In genomic region chr9:116888066-116888465, GRCh38 we compare ENCODE assay signal across 31 cellular contexts.
DNase-seq lines count a peak whose midpoint lies in the region; ATAC-seq and TF ChIP-seq lines count a peak whose summit lies in the region.
"Had no signal": no experiment of that assay in that cellular context is flagged by ENCODE, and none has a peak within 500 bp of the region (broad histone marks: within the 10 kb centered on the region; RNA-seq: fewer than 3 reads in every experiment).

No MANE protein-coding gene starts in this region.

- WGBS in trophoblast cell (ENCODE audit: extremely low coverage, insufficient coverage, insufficient read length): no CpG with 5 or more reads among the region's 1 CpG

- H3K9ac ChIP-seq in trophoblast cell (ENCODE audit: low read length): no peak overlapping the region
- H3K9ac ChIP-seq: BLaER1; BLaER1 treated with 17β-estradiol and CSF1 and Interleukin-3, amounts not matched to agents 10 nM and 100 nM had no signal

- TF ChIP-seq CTCF in neural crest cell (conservative IDR thresholded peaks at IDR 0.05): no peak

- peak overlapping the region; percentile 14 for H3K27ac Mint-ChIP-seq in neural crest cell (ENCODE audit: unreplicated experiment)
- no peak overlapping the region for H3K27ac Mint-ChIP-seq in activated CD4-positive, alpha-beta T cell treated with anti-CD3 and anti-CD28 coated beads, Interleukin-2, amount 10 ng/mL, durations not matched to agents 24 days and 14 days
- H3K27ac Mint-ChIP-seq: B cell; CD14-positive monocyte; CD4-positive, alpha-beta memory T cell; CD4-positive, alpha-beta T cell; CD8-positive, alpha-beta memory T cell; CD8-positive, alpha-beta T cell had no signal

- H2BK12ac ChIP-seq in trophoblast cell (ENCODE audit: low read length): no peak overlapping the region

- no peaks in the 10 kb centered on the region for H3K36me3 Mint-ChIP-seq in neural crest cell (ENCODE audit: low read depth)
- no peaks in the 10 kb centered on the region for H3K36me3 Mint-ChIP-seq in activated CD4-positive, alpha-beta T cell treated with anti-CD3 and anti-CD28 coated beads, Interleukin-2, amount 10 ng/mL, durations not matched to agents 24 days and 14 days (ENCODE audit: low read depth)
- H3K36me3 Mint-ChIP-seq: CD14-positive monocyte; CD4-positive, alpha-beta memory T cell; CD4-positive, CD25-positive, alpha-beta regulatory T cell; CD8-positive, alpha-beta memory T cell; CD8-positive, alpha-beta T cell had no signal

- no peak for TF ChIP-seq POLR2A in GM18505 (IDR thresholded peaks at IDR 0.05; ENCODE audit: borderline replicate concordance, extremely low read depth, insufficient read depth, insufficient read length)

- H3K4me1 ChIP-seq in trophoblast cell (ENCODE audit: control insufficient read depth in 1 of 2, insufficient read depth in 2 of 2, low read length in 2 of 2): peaks cover 0 to 2% of the 10 kb centered on the region in 2 experiments
- H3K4me1 ChIP-seq: A549; BE2C; BLaER1; BLaER1 treated with 17β-estradiol and CSF1 and Interleukin-3, amounts not matched to agents 10 nM and 100 nM; Caco-2 had no signal

- H4K8ac ChIP-seq in trophoblast cell (ENCODE audit: low read depth, low read length): no peak overlapping the region

- no peak overlapping the region for H2AK5ac ChIP-seq in trophoblast cell (ENCODE audit: low read length)

- H3K4me1 Mint-ChIP-seq in neural crest cell: peaks cover 4% of the 10 kb centered on the region
- no peaks in the 10 kb centered on the region for H3K4me1 Mint-ChIP-seq in activated CD4-positive, alpha-beta T cell treated with anti-CD3 and anti-CD28 coated beads, Interleukin-2, amount 10 ng/mL, durations not matched to agents 24 days and 14 days
- H3K4me1 Mint-ChIP-seq: B cell; CD14-positive monocyte; CD4-positive, alpha-beta memory T cell; CD4-positive, CD25-positive, alpha-beta regulatory T cell; CD8-positive, alpha-beta memory T cell had no signal

- H2BK5ac ChIP-seq in trophoblast cell (ENCODE audit: low read depth, low read length, poor library complexity): no peak overlapping the region

- intact Hi-C loops in activated CD4-positive, alpha-beta T cell treated with anti-CD3 and anti-CD28 coated beads, Interleukin-2, amount 10 ng/mL, durations not matched to agents 24 days and 14 days (cut with micrococcal nuclease): no loop called here

- H3K9me3 ChIP-seq in trophoblast cell (ENCODE audit: insufficient read depth, low read depth, low read length): peaks cover 1% of the 10 kb centered on the region
- H3K9me3 ChIP-seq: A549; BE2C; BLaER1; BLaER1 treated with 17β-estradiol and CSF1 and Interleukin-3, amounts not matched to agents 10 nM and 100 nM; Caco-2 had no signal

- no peak overlapping the region for H3K4ac ChIP-seq in trophoblast cell (ENCODE audit: low read depth, low read length)

- DNase-seq in neural crest cell (ENCODE audit: low read depth, low spot score) (no peak), trophoblast cell (peak; percentile 60 to 88)
- no peak for DNase-seq in activated CD4-positive, alpha-beta T cell treated with anti-CD3 and anti-CD28 coated beads, Interleukin-2, amount 10 ng/mL, durations not matched to agents 24 days and 14 days
- DNase-seq: 8988T; ACHN; AML-193; BE2C; C1 segment of cervical spinal cord; Caco-2; Calu3; CD4-positive, alpha-beta memory T cell; CD4-positive, alpha-beta T cell; CD4-positive, CD25-positive, alpha-beta regulatory T cell; CD8-positive, alpha-beta memory T cell; CD8-positive, alpha-beta T cell; COR-L47; DMS 273 treated with DMSO at 0.1 percent for 48 hours; DMS153; DMS53; DMS79; DMS79 treated with DMSO at 0.1 percent for 48 hours; DND-41; EL had no signal

- no peaks in the 10 kb centered on the region for H3K27me3 ChIP-seq in trophoblast cell (ENCODE audit: insufficient read depth, low read length)
- H3K27me3 ChIP-seq: BE2C; BLaER1; BLaER1 treated with 17β-estradiol and CSF1 and Interleukin-3, amounts not matched to agents 10 nM and 100 nM had no signal

- no peak overlapping the region for H2AFZ ChIP-seq in trophoblast cell (ENCODE audit: insufficient read depth, low read length, poor library complexity)

- no peak overlapping the region for H3K18ac ChIP-seq in trophoblast cell (ENCODE audit: low read length)

- no peak overlapping the region for H3K4me3 ChIP-seq in trophoblast cell (ENCODE audit: low read depth, low read length)
- H3K4me3 ChIP-seq: A549; BLaER1; BLaER1 treated with 17β-estradiol and CSF1 and Interleukin-3, amounts not matched to agents 10 nM and 100 nM had no signal

- no peak overlapping the region for H3K14ac ChIP-seq in trophoblast cell (ENCODE audit: low read length)

- H3K9me3 Mint-ChIP-seq in neural crest cell: no peaks in the 10 kb centered on the region
- H3K9me3 Mint-ChIP-seq in activated CD4-positive, alpha-beta T cell treated with anti-CD3 and anti-CD28 coated beads, Interleukin-2, amount 10 ng/mL, durations not matched to agents 24 days and 14 days: no peaks in the 10 kb centered on the region
- H3K9me3 Mint-ChIP-seq: CD4-positive, alpha-beta T cell; CD8-positive, alpha-beta T cell had no signal

- no peak overlapping the region for H3K4me2 ChIP-seq in trophoblast cell (ENCODE audit: low read length)
- H3K4me2 ChIP-seq: A549; BLaER1; BLaER1 treated with 17β-estradiol and CSF1 and Interleukin-3, amounts not matched to agents 10 nM and 100 nM had no signal

- H3K36me3 ChIP-seq in trophoblast cell (ENCODE audit: control insufficient read depth in 1 of 2, insufficient read depth in 2 of 2, low read length in 2 of 2): no peaks in the 10 kb centered on the region
- H3K36me3 ChIP-seq: BE2C; BLaER1; BLaER1 treated with 17β-estradiol and CSF1 and Interleukin-3, amounts not matched to agents 10 nM and 100 nM had no signal

- H3K79me2 ChIP-seq in trophoblast cell (ENCODE audit: control insufficient read depth, insufficient read depth, low read length, poor library complexity): no peaks in the 10 kb centered on the region

- no peak overlapping the region for H4K91ac ChIP-seq in trophoblast cell (ENCODE audit: low read depth, low read length)

- no peak overlapping the region for H4K12ac ChIP-seq in trophoblast cell (ENCODE audit: low read depth, low read length)

- no peaks in the 10 kb centered on the region for H3K27me3 Mint-ChIP-seq in neural crest cell (ENCODE audit: low read depth)
- H3K27me3 Mint-ChIP-seq in activated CD4-positive, alpha-beta T cell treated with anti-CD3 and anti-CD28 coated beads, Interleukin-2, amount 10 ng/mL, durations not matched to agents 24 days and 14 days: no peaks in the 10 kb centered on the region
- H3K27me3 Mint-ChIP-seq: B cell; CD4-positive, alpha-beta memory T cell; CD4-positive, alpha-beta T cell; CD4-positive, CD25-positive, alpha-beta regulatory T cell; CD8-positive, alpha-beta memory T cell had no signal

- no peak overlapping the region for H2BK120ac ChIP-seq in trophoblast cell (ENCODE audit: insufficient read depth, low read length, poor library complexity)

- H3K27ac ChIP-seq in trophoblast cell (ENCODE audit: low read depth, low read length): no peak overlapping the region
- H3K27ac ChIP-seq: 22Rv1; A549; BLaER1; BLaER1 treated with 17β-estradiol and CSF1 and Interleukin-3, amounts not matched to agents 10 nM and 100 nM; C4-2B had no signal

- H3K4me3 Mint-ChIP-seq in neural crest cell: no peak overlapping the region
- H3K4me3 Mint-ChIP-seq in activated CD4-positive, alpha-beta T cell treated with anti-CD3 and anti-CD28 coated beads, Interleukin-2, amount 10 ng/mL, durations not matched to agents 24 days and 14 days: no peak overlapping the region
- H3K4me3 Mint-ChIP-seq: B cell; CD14-positive monocyte; CD4-positive, alpha-beta memory T cell; CD4-positive, alpha-beta T cell; CD4-positive, CD25-positive, alpha-beta regulatory T cell; CD8-positive, alpha-beta memory T cell; CD8-positive, alpha-beta T cell had no signal

- no peak overlapping the region for H3K23ac ChIP-seq in trophoblast cell (ENCODE audit: low read length)

- no peaks in the 10 kb centered on the region for H3K79me1 ChIP-seq in trophoblast cell (ENCODE audit: low read length)

- no peak for ATAC-seq in GM18505 (IDR thresholded peaks at IDR 0.05; ENCODE audit: unreplicated experiment)
- ATAC-seq: A549; CD8-positive, alpha-beta T cell had no signal

Comparison
In these comparisons a context has a peak if more than half of its experiments do, and no peak if none do; other contexts are left out.
1. DNase-seq: peak in trophoblast cell (2 of 2); none in neural crest cell (single experiment) and activated CD4-positive, alpha-beta T cell treated with anti-CD3 and anti-CD28 coated beads, Interleukin-2, amount 10 ng/mL, durations not matched to agents 24 days and 14 days (single experiment).